ENCODE assay signal across 15 cellular contexts in the genomic region with DNA sequence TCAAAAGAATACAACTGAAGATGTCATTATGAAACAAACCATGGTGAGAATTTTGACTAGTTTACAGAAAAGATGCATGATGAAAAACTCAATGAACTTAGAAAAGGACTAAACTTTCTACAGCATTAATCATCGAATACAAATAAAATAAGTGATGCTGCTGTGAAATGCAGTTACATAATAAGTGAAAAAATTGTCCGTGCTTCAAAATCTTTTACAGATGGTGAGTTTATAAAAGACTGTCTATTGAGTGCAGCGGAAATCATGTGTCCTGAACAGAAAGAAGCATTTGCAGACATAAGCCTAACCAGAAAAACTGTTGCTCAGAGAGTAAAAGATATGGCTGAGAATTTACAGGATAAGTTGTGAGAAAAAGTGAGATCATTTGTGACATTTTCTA. TPM values are rescaled to one million over a fixed set of nuclear protein-coding genes. Genes with fewer than 3 reads are reported as not detected.
DNase-seq lines count a peak whose midpoint lies in the region; ATAC-seq and TF ChIP-seq lines count a peak whose summit lies in the region.
"Had no signal": no experiment of that assay in that cellular context is flagged by ENCODE, and none has a peak within 500 bp of the region (broad histone marks: within the 10 kb centered on the region; RNA-seq: fewer than 3 reads in every experiment).

No MANE protein-coding gene starts in this region.

- H3K9me2 ChIP-seq in PC-9 (ENCODE audit: insufficient read depth): no peaks in the 10 kb centered on the region

- no peak overlapping the region for H2BK12ac ChIP-seq in H9 (ENCODE audit: insufficient read length, low read depth, low read length)

- no peaks in the 10 kb centered on the region for H3K9me3 Mint-ChIP-seq in activated naive CD4-positive, alpha-beta T cell treated with anti-CD3 and anti-CD28 coated beads for 36 hours
- no peaks in the 10 kb centered on the region for H3K9me3 Mint-ChIP-seq in effector memory CD8-positive, alpha-beta T cell
- H3K9me3 Mint-ChIP-seq in H9: peaks cover 11 to 27% of the 10 kb centered on the region in 2 experiments

- peaks cover 37% of the 10 kb centered on the region for H3K4me1 Mint-ChIP-seq in activated naive CD4-positive, alpha-beta T cell treated with anti-CD3 and anti-CD28 coated beads for 36 hours (ENCODE audit: low read depth)
- H3K4me1 Mint-ChIP-seq in effector memory CD8-positive, alpha-beta T cell (ENCODE audit: low read depth in 2 of 2): peaks cover 10 to 13% of the 10 kb centered on the region in 2 donors
- peaks cover 19 to 26% of the 10 kb centered on the region in 2 experiments for H3K4me1 Mint-ChIP-seq in H9

- no peak overlapping the region for H4K5ac ChIP-seq in H9 (ENCODE audit: insufficient read length, low read depth, low read length)

- H3K9ac ChIP-seq in subcutaneous abdominal adipose tissue (ENCODE audit: low read length in 5 of 5) (no peak overlapping the region), H9 (ENCODE audit: extremely low read depth, insufficient read length, low read length) (no peak overlapping the region)

- H3K27ac Mint-ChIP-seq in activated naive CD4-positive, alpha-beta T cell treated with anti-CD3 and anti-CD28 coated beads for 36 hours: no peak overlapping the region
- H3K27ac Mint-ChIP-seq in effector memory CD8-positive, alpha-beta T cell: no peak overlapping the region
- H3K27ac Mint-ChIP-seq in H9: no peak overlapping the region

- H3K4ac ChIP-seq in H9 (ENCODE audit: low read depth, low read length): no peak overlapping the region

- H2AK5ac ChIP-seq in H9 (ENCODE audit: insufficient read length, low read length): no peak overlapping the region

- DNase-seq in activated naive CD4-positive, alpha-beta T cell treated with anti-CD3 and anti-CD28 coated beads for 36 hours: no peak
- no peak for DNase-seq in activated naive CD4-positive, alpha-beta T cell (lab: John Stamatoyannopoulos, UW)
- no peak for DNase-seq in PC-9
- no peak for DNase-seq in effector memory CD8-positive, alpha-beta T cell
- DNase-seq in H9: no peak
- DNase-seq in activated gamma-delta T cell (lab: John Stamatoyannopoulos, UW): no peak
- no peak for DNase-seq in NCI-H345 (lab: John Stamatoyannopoulos, UW)
- DNase-seq: activated CD4-positive, CD25-positive, alpha-beta regulatory T cell; BE2C; effector memory CD4-positive, alpha-beta T cell; hippocampal formation; mammary epithelial cell had no signal

- no peak overlapping the region for H3K18ac ChIP-seq in H9 (ENCODE audit: insufficient read length, low read depth, low read length)

- H2AFZ ChIP-seq in PC-9 (no peak overlapping the region), H9 (ENCODE audit: low read length) (no peak overlapping the region)

- intact Hi-C loops in activated naive CD4-positive, alpha-beta T cell treated with anti-CD3 and anti-CD28 coated beads for 36 hours (cut with micrococcal nuclease): no loop called here
- intact Hi-C loops in PC-9 (cut with micrococcal nuclease; ENCODE audit: unreplicated experiment): loop anchor here (2.0 to 5.0 kb wide), 2 partner anchors 14 to 41 kb away; a partner anchor contains a TSS

- H3K27me3 ChIP-seq in PC-9 (ENCODE audit: insufficient read depth, low read depth) (no peaks in the 10 kb centered on the region), subcutaneous abdominal adipose tissue (ENCODE audit: control insufficient read depth in 5 of 5, insufficient read depth in 4 of 5, low read length in 5 of 5) (no peaks in the 10 kb centered on the region), H9 (ENCODE audit: insufficient read depth, low read length) (peaks cover 41% of the 10 kb centered on the region)
- H3K27me3 ChIP-seq: BE2C, testis had no signal

- peak overlapping the region; percentile 80 for H3K4me2 ChIP-seq in PC-9
- no peak overlapping the region for H3K4me2 ChIP-seq in H9 (ENCODE audit: insufficient read depth, insufficient read length, low read length)

- no peaks in the 10 kb centered on the region for H3K27me3 Mint-ChIP-seq in activated naive CD4-positive, alpha-beta T cell treated with anti-CD3 and anti-CD28 coated beads for 36 hours (ENCODE audit: low read depth)
- no peaks in the 10 kb centered on the region for H3K27me3 Mint-ChIP-seq in effector memory CD8-positive, alpha-beta T cell
- H3K27me3 Mint-ChIP-seq in H9 (ENCODE audit: low read depth): peaks cover 97% of the 10 kb centered on the region

- peaks cover 35% of the 10 kb centered on the region for H3F3A ChIP-seq in PC-9 (ENCODE audit: insufficient read depth, low read depth)

- TF ChIP-seq CTCF in PC-9 (conservative IDR thresholded peaks at IDR 0.05) (no peak), H9 (conservative IDR thresholded peaks at IDR 0.05) (no peak)

- WGBS in H9 (ENCODE audit: extremely low coverage, insufficient read length, low lambda C conversion rate): no CpG with 5 or more reads among the region's 3 CpGs

- no peak overlapping the region for H3K23ac ChIP-seq in H9 (ENCODE audit: insufficient read length, low read depth, low read length)

- H2BK20ac ChIP-seq in H9 (ENCODE audit: low read depth, low read length, poor library complexity, severe bottlenecking): no peak overlapping the region

- no peak overlapping the region for H2BK5ac ChIP-seq in H9 (ENCODE audit: insufficient read length, low read length)

- H2BK15ac ChIP-seq in H9 (ENCODE audit: low read depth, low read length): no peak overlapping the region

- peaks cover 4% of the 10 kb centered on the region for H3K23me2 ChIP-seq in H9 (ENCODE audit: insufficient read length, low read depth, low read length, poor library complexity, severe bottlenecking)

- H3K4me3 ChIP-seq in PC-9: peak overlapping the region; percentile 58; the same call in 1 of the 2 replicates
- no peak overlapping the region for H3K4me3 ChIP-seq in subcutaneous abdominal adipose tissue (ENCODE audit: low read depth in 1 of 5, low read length in 5 of 5)
- H3K4me3 ChIP-seq: HAP-1, testis had no signal

- POLR2A ChIA-PET in PC-9 (lab: Charles Lee; ENCODE audit: unreplicated experiment): interaction anchor here (0.6 to 1.0 kb wide), 2 partner anchors 10 to 49 kb away, joined by 3 to 27 read pairs; no protein-coding TSS in a partner anchor

- BruUV-seq in PC-9 (replicated peaks; lab: Mats Ljungman, UMichigan): TSS peak; percentile 4

- H3K36me3 Mint-ChIP-seq in activated naive CD4-positive, alpha-beta T cell treated with anti-CD3 and anti-CD28 coated beads for 36 hours (ENCODE audit: low read depth): no peaks in the 10 kb centered on the region
- H3K36me3 Mint-ChIP-seq in effector memory CD8-positive, alpha-beta T cell (ENCODE audit: insufficient read depth): peaks cover 11% of the 10 kb centered on the region
- peaks cover 0 to 2% (median 0%) of the 10 kb centered on the region in 3 experiments; a peak in 1 of 7 replicates for H3K36me3 Mint-ChIP-seq in H9 (ENCODE audit: insufficient read depth in 1 of 3, low read depth in 3 of 3)

- H4K20me1 ChIP-seq in PC-9 (ENCODE audit: insufficient read depth): no peaks in the 10 kb centered on the region
- H4K20me1 ChIP-seq in H9 (ENCODE audit: control insufficient read depth, insufficient read depth, insufficient read length): no peaks in the 10 kb centered on the region

- no peak overlapping the region for H4K91ac ChIP-seq in H9 (ENCODE audit: insufficient read length, low read depth, low read length)

- ATAC-seq in effector memory CD8-positive, alpha-beta T cell (replicated peaks): no peak

- H3K14ac ChIP-seq in H9 (ENCODE audit: insufficient read depth, low read length): no peak overlapping the region

- H3K4me3 Mint-ChIP-seq in activated naive CD4-positive, alpha-beta T cell treated with anti-CD3 and anti-CD28 coated beads for 36 hours: peak overlapping the region; percentile 32
- H3K4me3 Mint-ChIP-seq in effector memory CD8-positive, alpha-beta T cell: peak overlapping the region; percentile 29 to 42
- no peak overlapping the region for H3K4me3 Mint-ChIP-seq in H9

- H2BK120ac ChIP-seq in H9 (ENCODE audit: low read depth, low read length, poor library complexity, severe bottlenecking): no peak overlapping the region

- H3K56ac ChIP-seq in H9 (ENCODE audit: insufficient read length, low read depth, low read length): no peak overlapping the region

- H3K36me3 ChIP-seq in PC-9 (ENCODE audit: low read depth) (no peaks in the 10 kb centered on the region), subcutaneous abdominal adipose tissue (ENCODE audit: control insufficient read depth in 5 of 5, insufficient read depth in 5 of 5, low read length in 5 of 5) (no peaks in the 10 kb centered on the region)
- H3K36me3 ChIP-seq: BE2C, HAP-1 had no signal

- H4K8ac ChIP-seq in H9 (replicated peaks; ENCODE audit: insufficient read length, low read depth, low read length): no peak overlapping the region

- H3K27ac ChIP-seq in PC-9: peak overlapping the region; percentile 59
- H3K27ac ChIP-seq in subcutaneous abdominal adipose tissue (ENCODE audit: low read depth, low read length): peak overlapping the region; percentile 4
- no peak overlapping the region for H3K27ac ChIP-seq in H9 (ENCODE audit: insufficient read length, low read depth, low read length)
- H3K27ac ChIP-seq: testis had no signal

- no peaks in the 10 kb centered on the region for H3K79me1 ChIP-seq in H9 (ENCODE audit: insufficient read depth, low read depth, low read length, poor library complexity, severe bottlenecking)

- H3K4me1 ChIP-seq in PC-9 (replicated peaks; ENCODE audit: insufficient read depth): peaks cover 25% of the 10 kb centered on the region
- H3K4me1 ChIP-seq in subcutaneous abdominal adipose tissue (ENCODE audit: control insufficient read depth in 5 of 5, insufficient read depth in 5 of 5, low read length in 5 of 5): peaks cover 2 to 41% (median 25%) of the 10 kb centered on the region in 5 donors
- no peaks in the 10 kb centered on the region for H3K4me1 ChIP-seq in H9 (ENCODE audit: insufficient read depth, low read length)
- H3K4me1 ChIP-seq: BE2C had no signal

- CTCF ChIA-PET in activated naive CD4-positive, alpha-beta T cell treated with anti-CD3 and anti-CD28 coated beads for 36 hours (lab: Charles Lee): interaction anchor here (1.2 kb wide), 1 partner anchor 12 kb away, joined by 3 read pairs; no protein-coding TSS in a partner anchor
- CTCF ChIA-PET in PC-9 (lab: Charles Lee): no interaction called here

- no peak overlapping the region for H3T11ph ChIP-seq in H9 (ENCODE audit: low read length)

- no peaks in the 10 kb centered on the region for H3K9me3 ChIP-seq in PC-9 (ENCODE audit: insufficient read depth, low read depth)
- no peaks in the 10 kb centered on the region for H3K9me3 ChIP-seq in subcutaneous abdominal adipose tissue (ENCODE audit: control insufficient read depth in 5 of 5, low read length in 5 of 5)
- no peaks in the 10 kb centered on the region for H3K9me3 ChIP-seq in H9 (ENCODE audit: control insufficient read depth, low read depth, low read length)
- H3K9me3 ChIP-seq: BE2C, HAP-1, testis had no signal

- peaks cover 12% of the 10 kb centered on the region for H3K79me2 ChIP-seq in PC-9 (ENCODE audit: low read depth)
- no peaks in the 10 kb centered on the region for H3K79me2 ChIP-seq in H9 (ENCODE audit: insufficient read depth, low read length)

RNA-seq across cellular contexts. Expression of a gene that starts 33.8 kb away (rescaled TPM):
- total RNA-seq in activated naive CD4-positive, alpha-beta T cell treated with anti-CD3 and anti-CD28 coated beads for 36 hours: 100 to 1,000 TPM; 693 to 750 TPM
- total RNA-seq in PC-9 (2021): 825 and 938 TPM in 2 replicates
- total RNA-seq in H9 (2021): 11.1 and 12.7 TPM in 2 replicates

RNA-seq across cellular contexts. Expression of a gene that starts 42.4 kb away (rescaled TPM):
- total RNA-seq in activated naive CD4-positive, alpha-beta T cell treated with anti-CD3 and anti-CD28 coated beads for 36 hours: over 10,000 TPM; 10,460 to 10,508 TPM
- total RNA-seq in PC-9 (2021): 6,494 and 7,852 TPM in 2 replicates
- total RNA-seq in H9 (2021): 1,700 and 1,934 TPM in 2 replicates

Comparison
In these comparisons a context has a peak if more than half of its experiments do, and no peak if none do; other contexts are left out.
1. H3K4me3 Mint-ChIP-seq: peak in activated naive CD4-positive, alpha-beta T cell treated with anti-CD3 and anti-CD28 coated beads for 36 hours (single experiment) and effector memory CD8-positive, alpha-beta T cell (2 of 2); none in H9 (0 of 2).
2. RNA of a gene that starts 33.8 kb away (total RNA-seq): 825 to 938 TPM in PC-9 and 693 to 750 TPM in activated naive CD4-positive, alpha-beta T cell treated with anti-CD3 and anti-CD28 coated beads for 36 hours; 11.1 to 12.7 TPM in H9; every median in the first group is over 10 times any median in the second.